ENCODE assay signal across 8 cellular contexts in genomic region chr12:21989819-21990412, GRCh38. TPM values are rescaled to one million over a fixed set of nuclear protein-coding genes. Genes with fewer than 3 reads are reported as not detected.
DNase-seq lines count a peak whose midpoint lies in the region; ATAC-seq and TF ChIP-seq lines count a peak whose summit lies in the region.

No MANE protein-coding gene starts in this region.

- TF ChIP-seq POLR2A in body of pancreas (IDR thresholded peaks at IDR 0.05): no peak

- H3K4me1 ChIP-seq in body of pancreas: peaks cover 7% of the 10 kb centered on the region

- H3K27ac ChIP-seq in body of pancreas (no peak overlapping the region), coronary artery (no peak overlapping the region)

- no peak overlapping the region for H3K4me3 ChIP-seq in body of pancreas
- H3K4me3 ChIP-seq in coronary artery: no peak overlapping the region

- no peaks in the 10 kb centered on the region for H3K36me3 ChIP-seq in body of pancreas (replicated peaks in 1 of 2; ENCODE audit: insufficient read depth in 1 of 2, low read depth in 2 of 2)

- 41 to 46% methylated on average over 5 of the region's 5 CpGs for WGBS in body of pancreas, 2 donors

- TF ChIP-seq CTCF in body of pancreas (IDR thresholded peaks at IDR 0.05): peak in 6 of 7 experiments; percentile 47 to 72 (median 62)
- no peak for TF ChIP-seq CTCF in coronary artery (IDR thresholded peaks at IDR 0.05)

- peak; percentile 59 for ATAC-seq in body of pancreas
- ATAC-seq in HG03175 (IDR thresholded peaks at IDR 0.05; ENCODE audit: unreplicated experiment): no peak
- no peak for ATAC-seq in GM19455 (IDR thresholded peaks at IDR 0.05; ENCODE audit: unreplicated experiment)
- no peak for ATAC-seq in HG02870 (IDR thresholded peaks at IDR 0.05; ENCODE audit: unreplicated experiment)

- no peaks in the 10 kb centered on the region for H3K27me3 ChIP-seq in body of pancreas

- intact Hi-C loops in body of pancreas (cut with DNase I): no loop called here

- peak; percentile 3 to 34 for DNase-seq in AML-193 (lab: John Stamatoyannopoulos, UW)
- DNase-seq in HS-5 (ENCODE audit: low read depth): peak; percentile 20
- DNase-seq in body of pancreas: peak in 1 of 4 donors; percentile 29
- peak; percentile 48 to 63 for DNase-seq in lung microvascular endothelial cell (ENCODE audit: low read depth in 2 of 2)
- DNase-seq in coronary artery (ENCODE audit: low spot score): no peak

- H3K9me3 ChIP-seq in body of pancreas: no peaks in the 10 kb centered on the region

RNA-seq across cellular contexts. Expression of gene ABCC9, which starts 48.7 kb away (rescaled TPM):
- total RNA-seq in body of pancreas (10 to 100 TPM; 12.2 to 13.2 TPM), lung microvascular endothelial cell (under 0.01 TPM in 2 replicates)

RNA-seq across cellular contexts. Expression of gene CMAS, which starts 56.1 kb away (rescaled TPM):
- total RNA-seq in body of pancreas (10 to 100 TPM; 10.9 to 20.8 TPM), lung microvascular endothelial cell (17.4 and 18.7 TPM in 2 replicates)

Comparison
In these comparisons a context has a peak if more than half of its experiments do, and no peak if none do; other contexts are left out.
1. RNA of gene ABCC9, which starts 48.7 kb away (total RNA-seq): 12.2 to 13.2 TPM in body of pancreas; under 0.01 TPM in lung microvascular endothelial cell; every median in the first group is over 10 times any median in the second.